Comparison of ENCODE assay signal across 10 cellular contexts in genomic region chr17:49209061-49209571, GRCh38. TPM values are rescaled to one million over a fixed set of nuclear protein-coding genes. Genes with fewer than 3 reads are reported as not detected.
DNase-seq lines count a peak whose midpoint lies in the region; ATAC-seq and TF ChIP-seq lines count a peak whose summit lies in the region.
"Had no signal": no experiment of that assay in that cellular context is flagged by ENCODE, and none has a peak within 500 bp of the region (broad histone marks: within the 10 kb centered on the region; RNA-seq: fewer than 3 reads in every experiment).

No MANE protein-coding gene starts in this region.

- H3K9me3 Mint-ChIP-seq in H9: no peaks in the 10 kb centered on the region
- H3K9me3 Mint-ChIP-seq in activated CD8-positive, alpha-beta T cell treated with anti-CD3 and anti-CD28 coated beads for 36 hours: no peaks in the 10 kb centered on the region

- H2AFZ ChIP-seq in H9 (ENCODE audit: low read length): no peak overlapping the region
- no peak overlapping the region for H2AFZ ChIP-seq in mesenchymal stem cell (ENCODE audit: low read depth, low read length)

- H3K23ac ChIP-seq in H9 (ENCODE audit: insufficient read length, low read depth, low read length) (no peak overlapping the region), mesenchymal stem cell (ENCODE audit: low read length in 2 of 2) (no peak overlapping the region)

- TF ChIP-seq POLR2A in thyroid gland (IDR thresholded peaks at IDR 0.05): no peak

- H4K5ac ChIP-seq in H9 (ENCODE audit: insufficient read length, low read depth, low read length): no peak overlapping the region

- TF ChIP-seq CTCF in H9 (conservative IDR thresholded peaks at IDR 0.05): no peak
- no peak for TF ChIP-seq CTCF in activated CD8-positive, alpha-beta T cell treated with anti-CD3 and anti-CD28 coated beads for 36 hours (IDR thresholded peaks at IDR 0.05)
- no peak for TF ChIP-seq CTCF in thyroid gland (IDR thresholded peaks at IDR 0.05)

- H3K23me2 ChIP-seq in H9 (ENCODE audit: insufficient read length, low read depth, low read length, poor library complexity, severe bottlenecking): no peaks in the 10 kb centered on the region

- H3T11ph ChIP-seq in H9 (ENCODE audit: low read length): no peak overlapping the region

- no peak overlapping the region for H2BK120ac ChIP-seq in H9 (ENCODE audit: low read depth, low read length, poor library complexity, severe bottlenecking)
- no peak overlapping the region for H2BK120ac ChIP-seq in mesenchymal stem cell (ENCODE audit: low read depth, low read length)

- H3K36me3 ChIP-seq in BLaER1 (no peaks in the 10 kb centered on the region), mesenchymal stem cell (ENCODE audit: control insufficient read depth in 1 of 2, insufficient read depth in 2 of 2, low read depth in 1 of 2, low read length in 2 of 2) (no peaks in the 10 kb centered on the region), thyroid gland (no peaks in the 10 kb centered on the region)

- CTCF ChIA-PET in activated CD8-positive, alpha-beta T cell treated with anti-CD3 and anti-CD28 coated beads for 36 hours (lab: Charles Lee): interaction anchor here (1.0 to 8.9 kb wide), 8 partner anchors 9 to 52 kb away, joined by 3 to 58 read pairs (median 10); no protein-coding TSS in a partner anchor

- H3K56ac ChIP-seq in H9 (ENCODE audit: insufficient read length, low read depth, low read length): no peak overlapping the region

- H3K4me1 ChIP-seq in BLaER1 (peaks cover 56% of the 10 kb centered on the region), H9 (ENCODE audit: insufficient read depth, low read length) (peaks cover 4% of the 10 kb centered on the region; the same call in 1 of the 2 replicates), mesenchymal stem cell (ENCODE audit: control insufficient read depth, insufficient read depth, low read depth, low read length) (peaks cover 20% of the 10 kb centered on the region), thyroid gland (peaks cover 1 to 12% of the 10 kb centered on the region in 2 donors)

- no CpG with 5 or more reads among the region's 10 CpGs for WGBS in H9 (ENCODE audit: extremely low coverage, insufficient read length, low lambda C conversion rate)
- 90% methylated on average over 10 of the region's 10 CpGs for WGBS in mesenchymal stem cell
- WGBS in thyroid gland, 2 donors: 79 to 80% methylated on average over 10 of the region's 10 CpGs

- H2AK5ac ChIP-seq in H9 (ENCODE audit: insufficient read length, low read length): no peak overlapping the region
- H2AK5ac ChIP-seq in mesenchymal stem cell (ENCODE audit: low read length, severe bottlenecking): peak overlapping the region; percentile 11

- DNase-seq in H9 (no peak), mesenchymal stem cell (no peak), NCI-H345 (lab: John Stamatoyannopoulos, UW) (no peak), cerebellar cortex (ENCODE audit: low spot score) (no peak), thyroid gland (no peak)
- peak; percentile 58 for DNase-seq in activated CD8-positive, alpha-beta T cell treated with anti-CD3 and anti-CD28 coated beads for 36 hours
- DNase-seq: activated CD8-positive, alpha-beta memory T cell treated with anti-CD3 and anti-CD28 coated beads for 24 hours had no signal

- H3K79me1 ChIP-seq in H9 (ENCODE audit: insufficient read depth, low read depth, low read length, poor library complexity, severe bottlenecking) (no peaks in the 10 kb centered on the region), mesenchymal stem cell (replicated peaks; ENCODE audit: low read length, poor library complexity, severe bottlenecking) (peaks cover 2% of the 10 kb centered on the region)

- H3K4me2 ChIP-seq in BLaER1 (peak overlapping the region; percentile 91), H9 (ENCODE audit: insufficient read depth, insufficient read length, low read length) (no peak overlapping the region), mesenchymal stem cell (ENCODE audit: low read length, poor library complexity, severe bottlenecking) (no peak overlapping the region)

- H3K27me3 Mint-ChIP-seq in H9 (ENCODE audit: low read depth): peaks cover 21% of the 10 kb centered on the region
- no peaks in the 10 kb centered on the region for H3K27me3 Mint-ChIP-seq in activated CD8-positive, alpha-beta T cell treated with anti-CD3 and anti-CD28 coated beads for 36 hours

- no peaks in the 10 kb centered on the region for H3K79me2 ChIP-seq in H9 (ENCODE audit: insufficient read depth, low read length)

- no peak overlapping the region for H3K27ac Mint-ChIP-seq in H9
- peak overlapping the region; percentile 95 for H3K27ac Mint-ChIP-seq in activated CD8-positive, alpha-beta T cell treated with anti-CD3 and anti-CD28 coated beads for 36 hours

- H3K4me3 ChIP-seq in BLaER1 (no peak overlapping the region), mesenchymal stem cell (ENCODE audit: insufficient read depth in 1 of 2, low read depth in 1 of 2, low read length in 2 of 2) (no peak overlapping the region), thyroid gland (replicated peaks in 1 of 3) (no peak overlapping the region)

- H3K27ac ChIP-seq in BLaER1: peak overlapping the region; percentile 75; the same call in 1 of the 2 replicates
- no peak overlapping the region for H3K27ac ChIP-seq in H9 (ENCODE audit: insufficient read length, low read depth, low read length)
- no peak overlapping the region for H3K27ac ChIP-seq in mesenchymal stem cell (ENCODE audit: low read length, poor library complexity, severe bottlenecking)
- H3K27ac ChIP-seq in thyroid gland: peak overlapping the region in 1 of 3 donors; percentile 58
- H3K27ac ChIP-seq: C4-2B had no signal

- no peak overlapping the region for H4K91ac ChIP-seq in H9 (ENCODE audit: insufficient read length, low read depth, low read length)
- no peak overlapping the region for H4K91ac ChIP-seq in mesenchymal stem cell (ENCODE audit: low read length)

- peak overlapping the region; percentile 40 for H2BK12ac ChIP-seq in H9 (ENCODE audit: insufficient read length, low read depth, low read length)
- peak overlapping the region in 1 of 2 experiments; percentile 55 for H2BK12ac ChIP-seq in mesenchymal stem cell (ENCODE audit: low read length in 2 of 2)

- peaks cover 32 to 37% of the 10 kb centered on the region in 2 experiments for H3K4me1 Mint-ChIP-seq in H9
- H3K4me1 Mint-ChIP-seq in activated CD8-positive, alpha-beta T cell treated with anti-CD3 and anti-CD28 coated beads for 36 hours (ENCODE audit: low read depth): peaks cover 46% of the 10 kb centered on the region

- no peak overlapping the region for H2BK20ac ChIP-seq in H9 (ENCODE audit: low read depth, low read length, poor library complexity, severe bottlenecking)

- H2BK5ac ChIP-seq in H9 (ENCODE audit: insufficient read length, low read length) (no peak overlapping the region), mesenchymal stem cell (ENCODE audit: low read depth, low read length, poor library complexity, severe bottlenecking) (no peak overlapping the region)

- H3K4me3 Mint-ChIP-seq in H9: no peak overlapping the region
- H3K4me3 Mint-ChIP-seq in activated CD8-positive, alpha-beta T cell treated with anti-CD3 and anti-CD28 coated beads for 36 hours: peak overlapping the region; percentile 79

- H3K4ac ChIP-seq in H9 (ENCODE audit: low read depth, low read length) (no peak overlapping the region), mesenchymal stem cell (ENCODE audit: low read depth in 1 of 2, low read length in 2 of 2) (no peak overlapping the region)

- H3K18ac ChIP-seq in H9 (ENCODE audit: insufficient read length, low read depth, low read length) (no peak overlapping the region), mesenchymal stem cell (ENCODE audit: low read depth in 1 of 2, low read length in 2 of 2) (no peak overlapping the region)

- H3K36me3 Mint-ChIP-seq in H9 (ENCODE audit: insufficient read depth in 1 of 3, low read depth in 3 of 3): no peaks in the 10 kb centered on the region; a peak in 1 of 7 replicates
- peaks cover 24% of the 10 kb centered on the region for H3K36me3 Mint-ChIP-seq in activated CD8-positive, alpha-beta T cell treated with anti-CD3 and anti-CD28 coated beads for 36 hours (ENCODE audit: low read depth)

- no peaks in the 10 kb centered on the region for H3K27me3 ChIP-seq in BLaER1
- H3K27me3 ChIP-seq in H9 (ENCODE audit: insufficient read depth, low read length): no peaks in the 10 kb centered on the region
- peaks cover 0 to 60% of the 10 kb centered on the region in 2 experiments for H3K27me3 ChIP-seq in mesenchymal stem cell (ENCODE audit: control insufficient read depth in 1 of 2, insufficient read depth in 1 of 2, low read length in 2 of 2)
- H3K27me3 ChIP-seq in thyroid gland: no peaks in the 10 kb centered on the region

- H4K20me1 ChIP-seq in BLaER1: no peaks in the 10 kb centered on the region
- H4K20me1 ChIP-seq in H9 (ENCODE audit: control insufficient read depth, insufficient read depth, insufficient read length): no peaks in the 10 kb centered on the region

- no peak overlapping the region for H4K8ac ChIP-seq in H9 (replicated peaks; ENCODE audit: insufficient read length, low read depth, low read length)
- H4K8ac ChIP-seq in mesenchymal stem cell (ENCODE audit: low read length): no peak overlapping the region

- H3K9me3 ChIP-seq in BLaER1 (no peaks in the 10 kb centered on the region), H9 (ENCODE audit: control insufficient read depth, low read depth, low read length) (no peaks in the 10 kb centered on the region), mesenchymal stem cell (ENCODE audit: control insufficient read depth, low read length) (no peaks in the 10 kb centered on the region), thyroid gland (no peaks in the 10 kb centered on the region)

- H2BK15ac ChIP-seq in H9 (ENCODE audit: low read depth, low read length) (no peak overlapping the region), mesenchymal stem cell (ENCODE audit: low read depth, poor library complexity, severe bottlenecking) (no peak overlapping the region)

- POLR2A ChIA-PET in activated CD8-positive, alpha-beta T cell treated with anti-CD3 and anti-CD28 coated beads for 36 hours (lab: Charles Lee): interaction anchor here (0.6 to 5.5 kb wide), 11 partner anchors 9 to 716 kb away, joined by 3 to 33 read pairs (median 10); partner anchors contain the start of gene PHOSPHO1

- ATAC-seq in activated CD8-positive, alpha-beta T cell treated with anti-CD3 and anti-CD28 coated beads for 36 hours: peak; percentile 35
- ATAC-seq in GM19455 (IDR thresholded peaks at IDR 0.05; ENCODE audit: unreplicated experiment): no peak

- H3K14ac ChIP-seq in H9 (ENCODE audit: insufficient read depth, low read length) (no peak overlapping the region), mesenchymal stem cell (ENCODE audit: low read length in 2 of 2) (no peak overlapping the region)

- no peak overlapping the region for H3K9ac ChIP-seq in BLaER1
- H3K9ac ChIP-seq in H9 (ENCODE audit: extremely low read depth, insufficient read length, low read length): no peak overlapping the region
- no peak overlapping the region for H3K9ac ChIP-seq in mesenchymal stem cell (ENCODE audit: low read length)

- intact Hi-C loops in activated CD8-positive, alpha-beta T cell treated with anti-CD3 and anti-CD28 coated beads for 36 hours (cut with micrococcal nuclease): no loop called here
- intact Hi-C loops in thyroid gland (cut with DNase I): no loop called here

RNA-seq across cellular contexts. Expression of gene GNGT2, which starts 1.3 kb away (rescaled TPM):
- total RNA-seq in H9 (2021): 0.42 and 1.1 TPM in 2 replicates
- 10 to 100 TPM; 21.7 to 23.9 TPM for total RNA-seq in activated CD8-positive, alpha-beta T cell treated with anti-CD3 and anti-CD28 coated beads for 36 hours
- polyA plus RNA-seq in mesenchymal stem cell (2013, experiment 1 of 2): 0.64 TPM
- polyA plus RNA-seq in mesenchymal stem cell (2013, experiment 2 of 2): 0.75 TPM
- total RNA-seq in thyroid gland: 1 to 10 TPM; 1.5 to 4.2 (median 2.7) TPM

RNA-seq across cellular contexts. Expression of gene ABI3, which starts 1.4 kb away (rescaled TPM):
- total RNA-seq in H9 (2021) (2.1 and 2.4 TPM in 2 replicates), thyroid gland (10 to 100 TPM in 1 of 4 donors, 1 to 10 TPM in 3; 4.2 to 10.3 (median 6.2) TPM)
- total RNA-seq in activated CD8-positive, alpha-beta T cell treated with anti-CD3 and anti-CD28 coated beads for 36 hours: 10 to 100 TPM; 39.3 to 45.1 TPM
- 1.5 TPM for polyA plus RNA-seq in mesenchymal stem cell (2013, experiment 1 of 2)
- 1.8 TPM for polyA plus RNA-seq in mesenchymal stem cell (2013, experiment 2 of 2)

RNA-seq across cellular contexts. Expression of gene PHOSPHO1, which starts 21.5 kb away (rescaled TPM):
- total RNA-seq in H9 (2021) (0.31 and 0.63 TPM in 2 replicates), thyroid gland (1 to 10 TPM in 1 of 4 donors, not detected in 3; 1.7 TPM)
- total RNA-seq in activated CD8-positive, alpha-beta T cell treated with anti-CD3 and anti-CD28 coated beads for 36 hours: not detected
- 0.77 TPM for polyA plus RNA-seq in mesenchymal stem cell (2013, experiment 1 of 2)
- polyA plus RNA-seq in mesenchymal stem cell (2013, experiment 2 of 2): 0.81 TPM

Comparison
In these comparisons a context has a peak if more than half of its experiments do, and no peak if none do; other contexts are left out.
1. RNA of gene GNGT2, which starts 1.3 kb away (total RNA-seq): 21.7 to 23.9 TPM in activated CD8-positive, alpha-beta T cell treated with anti-CD3 and anti-CD28 coated beads for 36 hours; 1.5 to 4.2 TPM in thyroid gland and 0.42 to 1.1 TPM in H9; every median in the first group is over 4 times any median in the second.